ENCODE assay signal across 15 cellular contexts in the genomic region with DNA sequence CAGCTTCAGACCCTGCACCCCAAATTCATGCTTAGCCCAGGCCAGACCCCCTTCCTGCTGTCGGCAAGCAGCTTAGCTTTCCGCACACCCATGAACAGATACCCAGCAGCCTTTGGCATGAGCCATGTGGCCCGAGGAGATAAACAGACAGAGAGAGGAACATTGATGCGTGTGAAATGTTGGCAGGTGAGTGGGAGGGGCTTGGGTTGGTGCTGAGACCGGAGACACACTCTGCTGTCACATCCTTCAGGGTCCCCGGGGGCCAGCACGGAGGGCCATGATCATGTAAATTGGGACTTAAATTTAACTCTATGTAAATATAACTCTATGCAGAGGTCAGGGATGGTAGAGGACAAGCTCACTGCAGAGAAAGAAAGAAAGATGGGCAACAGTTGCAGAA. TPM values are rescaled to one million over a fixed set of nuclear protein-coding genes. Genes with fewer than 3 reads are reported as not detected.
DNase-seq lines count a peak whose midpoint lies in the region; ATAC-seq, FAIRE-seq and TF ChIP-seq lines count a peak whose summit lies in the region.
"Had no signal": no experiment of that assay in that cellular context is flagged by ENCODE, and none has a peak within 500 bp of the region (broad histone marks: within the 10 kb centered on the region; RNA-seq: fewer than 3 reads in every experiment).

No MANE protein-coding gene starts in this region.

- H2AFZ ChIP-seq in SU-DHL-6 (ENCODE audit: low read depth, low read length, severe bottlenecking): no peak overlapping the region
- no peak overlapping the region for H2AFZ ChIP-seq in PC-9

- CTCF ChIA-PET in PC-9 (lab: Charles Lee): no interaction called here

- H3K4me3 ChIP-seq in SU-DHL-6 (ENCODE audit: insufficient read depth, low read length, poor library complexity, severe bottlenecking) (peak overlapping the region; percentile 89), PC-9 (no peak overlapping the region)
- H3K4me3 ChIP-seq: MG63 had no signal

- H3K27ac ChIP-seq in SU-DHL-6 (ENCODE audit: low read depth, low read length) (peak overlapping the region; percentile 96), PC-9 (no peak overlapping the region)
- H3K27ac ChIP-seq: C4-2B, WERI-Rb-1 had no signal

- peak; percentile 99 for FAIRE-seq in GM19239 (lab: Jason Lieb, UNC)
- FAIRE-seq: endometrium, islet of Langerhans had no signal

- intact Hi-C loops in PC-9 (cut with micrococcal nuclease; ENCODE audit: unreplicated experiment): no loop called here

- ATAC-seq in HG02885 (IDR thresholded peaks at IDR 0.05; ENCODE audit: poor library complexity, unreplicated experiment) (peak; percentile 59), GM21723 (IDR thresholded peaks at IDR 0.05; ENCODE audit: unreplicated experiment) (no peak)

- no peaks in the 10 kb centered on the region for H3K27me3 ChIP-seq in SU-DHL-6 (ENCODE audit: low read length)
- H3K27me3 ChIP-seq in PC-9 (ENCODE audit: insufficient read depth, low read depth): no peaks in the 10 kb centered on the region

- H3K4me2 ChIP-seq in SU-DHL-6 (ENCODE audit: low read depth, low read length, poor library complexity, severe bottlenecking) (peak overlapping the region; percentile 94), PC-9 (no peak overlapping the region)

- in situ Hi-C loops in KBM-7 (cut with MboI; ENCODE audit: low pct_unique_long_range_greater_than_20kb, low sequenced_read_pairs): no loop called here

- H4K20me1 ChIP-seq in SU-DHL-6 (ENCODE audit: low read depth, low read length) (peaks cover 2% of the 10 kb centered on the region; the same call in 1 of the 2 replicates), PC-9 (ENCODE audit: insufficient read depth) (peaks cover 6% of the 10 kb centered on the region; the same call in 1 of the 2 replicates)

- H3K79me2 ChIP-seq in SU-DHL-6 (ENCODE audit: insufficient read depth, low read length) (peaks cover 59% of the 10 kb centered on the region), PC-9 (ENCODE audit: low read depth) (0 out of 2 replicates have a peak, but pooled peaks cover 7% of the 10 kb centered on the region)

- H3K36me3 ChIP-seq in SU-DHL-6 (ENCODE audit: low read length) (peaks cover 23% of the 10 kb centered on the region), PC-9 (ENCODE audit: low read depth) (peaks cover 42% of the 10 kb centered on the region)
- H3K36me3 ChIP-seq: MG63, WERI-Rb-1 had no signal

- POLR2A ChIA-PET in PC-9 (lab: Charles Lee; ENCODE audit: unreplicated experiment): no interaction called here

- H3K9me2 ChIP-seq in SU-DHL-6 (replicated peaks; ENCODE audit: insufficient read depth, low read length) (no peaks in the 10 kb centered on the region), PC-9 (ENCODE audit: insufficient read depth) (no peaks in the 10 kb centered on the region)

- TF ChIP-seq POLR2A in GM10847 (IDR thresholded peaks at IDR 0.05; ENCODE audit: extremely low read depth, insufficient read length): peak; percentile 47

- TF ChIP-seq CTCF in SU-DHL-6 (IDR thresholded peaks at IDR 0.05; ENCODE audit: insufficient read depth, low read length, poor library complexity, severe bottlenecking) (no peak), PC-9 (conservative IDR thresholded peaks at IDR 0.05) (no peak)

- no TSS peak for BruUV-seq in PC-9 (replicated peaks; lab: Mats Ljungman, UMichigan)

- DNase-seq in GM19239 (ENCODE audit: insufficient read length, low spot score) (no peak), C1 segment of cervical spinal cord (lab: John Stamatoyannopoulos, UW) (no peak), KBM-7 (no peak), PC-9 (no peak)
- DNase-seq: activated naive CD8-positive, alpha-beta T cell treated with anti-CD3 and anti-CD28 coated beads, Interleukin-2, amount 10 ng/mL, durations not matched to agents 7 days and 5 days; MG63; WERI-Rb-1 had no signal

- H3F3A ChIP-seq in SU-DHL-6 (ENCODE audit: insufficient read depth) (peaks cover 38% of the 10 kb centered on the region), PC-9 (ENCODE audit: insufficient read depth, low read depth) (no peaks in the 10 kb centered on the region)

- H3K9me3 ChIP-seq in SU-DHL-6 (ENCODE audit: insufficient read depth, low read length): no peaks in the 10 kb centered on the region
- H3K9me3 ChIP-seq in PC-9 (ENCODE audit: insufficient read depth, low read depth): no peaks in the 10 kb centered on the region
- H3K9me3 ChIP-seq: MG63 had no signal

- H3K4me1 ChIP-seq in PC-9 (replicated peaks; ENCODE audit: insufficient read depth): no peaks in the 10 kb centered on the region

- peak overlapping the region; percentile 96 for H3K9ac ChIP-seq in SU-DHL-6 (ENCODE audit: low read length)

RNA-seq across cellular contexts. Expression of gene CD22, which starts 1.5 kb away (rescaled TPM):
- total RNA-seq in PC-9 (2021): 28.1 and 29.8 TPM in 2 replicates
- total RNA-seq: osteocyte had no signal

RNA-seq across cellular contexts. Expression of gene FFAR1, which starts 17.2 kb away (rescaled TPM):
- 0.23 and 0.44 TPM in 2 replicates for total RNA-seq in PC-9 (2021)
- total RNA-seq: activated naive CD8-positive, alpha-beta T cell treated with anti-CD3 and anti-CD28 coated beads, Interleukin-2, amount 10 ng/mL, durations not matched to agents 7 days and 5 days; osteocyte had no signal

RNA-seq across cellular contexts. Expression of gene FFAR3, which starts 27.8 kb away (rescaled TPM):
- total RNA-seq in PC-9 (2021): not detected in 2 replicates
- total RNA-seq: activated naive CD8-positive, alpha-beta T cell treated with anti-CD3 and anti-CD28 coated beads, Interleukin-2, amount 10 ng/mL, durations not matched to agents 7 days and 5 days; osteocyte had no signal

RNA-seq across cellular contexts. Expression of gene MAG, which starts 38.5 kb away (rescaled TPM):
- 13.4 and 15.3 TPM in 2 replicates for total RNA-seq in PC-9 (2021)
- total RNA-seq: osteocyte had no signal

RNA-seq across cellular contexts. Expression of gene GPR42, which starts 40.4 kb away (rescaled TPM):
- not detected in 2 replicates for total RNA-seq in PC-9 (2021)
- total RNA-seq: activated naive CD8-positive, alpha-beta T cell treated with anti-CD3 and anti-CD28 coated beads, Interleukin-2, amount 10 ng/mL, durations not matched to agents 7 days and 5 days; osteocyte had no signal
